8 cellular contexts compared by ENCODE assay signal in genomic region chr19:43826787-43827754, GRCh38. TPM values are rescaled to one million over a fixed set of nuclear protein-coding genes. Genes with fewer than 3 reads are reported as not detected.
DNase-seq lines count a peak whose midpoint lies in the region; TF ChIP-seq lines count a peak whose summit lies in the region.

TSS of gene ZNF283 (plus strand) at chr19:43827321. CDS start at chr19:43833505, 6,184 bp downstream.

- no peaks in the 10 kb centered on the region for H3K9me3 ChIP-seq in cardiac muscle cell (ENCODE audit: low read depth)
- H3K9me3 ChIP-seq in ovary = peaks cover 0 to 7% of the 10 kb centered on the region in 2 donors
- no peaks in the 10 kb centered on the region for H3K9me3 ChIP-seq in thymus (ENCODE audit: control insufficient read depth)

- TF ChIP-seq CTCF in cardiac muscle cell (IDR thresholded peaks at IDR 0.05; ENCODE audit: low read depth, low read length) (no peak), ovary (IDR thresholded peaks at IDR 0.05) (no peak)

- TF ChIP-seq POLR2A in ovary (IDR thresholded peaks at IDR 0.05) = no peak

- H3K27me3 ChIP-seq in H7 (ENCODE audit: control insufficient read depth, insufficient read depth, low read length) (no peaks in the 10 kb centered on the region), cardiac muscle cell (peaks cover 4% of the 10 kb centered on the region), ovary (no peaks in the 10 kb centered on the region), thymus (ENCODE audit: control insufficient read depth, insufficient read depth) (no peaks in the 10 kb centered on the region)

- H3K4me1 ChIP-seq in cardiac muscle cell (ENCODE audit: low read depth) (no peaks in the 10 kb centered on the region), ovary (ENCODE audit: insufficient read depth) (peaks cover 6% of the 10 kb centered on the region), thymus (ENCODE audit: control insufficient read depth, insufficient read depth, low read length) (peaks cover 7% of the 10 kb centered on the region)

- TF ChIP-seq EP300 in ovary (IDR thresholded peaks at IDR 0.05) = no peak

- peak within 1 kb of the TSS; percentile 50 for H3K4me3 ChIP-seq in H7 (ENCODE audit: insufficient read depth, low read depth, low read length)
- peak within 1 kb of the TSS; percentile 47 for H3K4me3 ChIP-seq in cardiac muscle cell
- peak within 1 kb of the TSS; percentile 62 for H3K4me3 ChIP-seq in ovary
- peak within 1 kb of the TSS; percentile 88 for H3K4me3 ChIP-seq in thymus (ENCODE audit: low read length)

- DNase-seq in DMS79 (lab: John Stamatoyannopoulos, UW) (peak; percentile 94), H7 (peak; percentile 40), NCI-H1048 (lab: John Stamatoyannopoulos, UW) (peak; percentile 81), SKM-1 treated with dmso at 0.1 percent for 144 hours (lab: John Stamatoyannopoulos, UW; ENCODE audit: unreplicated experiment) (peak; percentile 25), cardiac muscle cell (ENCODE audit: low read depth in 1 of 2, low spot score in 1 of 2) (peak; percentile 94 to 95), ovary (peak; percentile 86 to 92 (median 91))
- DNase-seq in activated naive CD8-positive, alpha-beta T cell treated with anti-CD3 and anti-CD28 coated beads, Interleukin-2, amount 50 U/mL, for 16 hours (ENCODE audit: low read depth, low spot score) = peak; percentile 69

- intact Hi-C loops in ovary (cut with DNase I) = no loop called here

- no peaks in the 10 kb centered on the region; the same call in 1 of the 2 replicates for H3K36me3 ChIP-seq in H7 (replicated peaks; ENCODE audit: control insufficient read depth, insufficient read depth, low read length)
- H3K36me3 ChIP-seq in cardiac muscle cell = peaks cover 20% of the 10 kb centered on the region
- H3K36me3 ChIP-seq in ovary = peaks cover 4% of the 10 kb centered on the region
- H3K36me3 ChIP-seq in thymus (ENCODE audit: control insufficient read depth, insufficient read depth) = peaks cover 2% of the 10 kb centered on the region

- WGBS in ovary, 3 donors = 6 to 8% (median 8%) methylated on average over 44 to 46 of the region's 46 CpGs
- WGBS in thymus = 10% methylated on average over 46 of the region's 46 CpGs

- H3K27ac ChIP-seq in cardiac muscle cell (peak within 1 kb of the TSS; percentile 46), ovary (peak within 1 kb of the TSS in 1 of 2 donors; percentile 28), thymus (ENCODE audit: low read depth) (peak within 1 kb of the TSS; percentile 31)

RNA-seq across cellular contexts. Expression of gene ZNF283, which starts in this region (rescaled TPM):
- total RNA-seq in H7 (2014; rRNA removed; shearing (Covaris generic)) = 0.55 and 2.0 TPM in 2 replicates
- total RNA-seq in cardiac muscle cell (26.8 and 33.7 TPM in 2 replicates), ovary (10 to 100 TPM in 5 of 7 donors, 1 to 10 TPM in 2; 8.2 to 14.6 (median 11.9) TPM)
- polyA plus RNA-seq in cardiac muscle cell (9.8 and 22.4 TPM in 2 replicates), ovary (1 to 10 TPM; 3.2 to 7.3 TPM), thymus (4.6 TPM)

Comparison
In these comparisons a context has a peak if more than half of its experiments do, and no peak if none do; other contexts are left out.
1. DNase-seq: peak in every context shown above with its lines; median percentile 94 in cardiac muscle cell; 94 in DMS79; 91 in ovary; 81 in NCI-H1048; 69 in activated naive CD8-positive, alpha-beta T cell treated with anti-CD3 and anti-CD28 coated beads, Interleukin-2, amount 50 U/mL, for 16 hours; 40 in H7; 25 in SKM-1 treated with dmso at 0.1 percent for 144 hours.